Comparison of ENCODE assay signal across 31 cellular contexts in genomic region chr15:28927043-28927442, GRCh38. TPM values are rescaled to one million over a fixed set of nuclear protein-coding genes. Genes with fewer than 3 reads are reported as not detected.
"Had no signal": no experiment of that assay in that cellular context is flagged by ENCODE, and none has a peak within 500 bp of the region (broad histone marks: within the 10 kb centered on the region; RNA-seq: fewer than 3 reads in every experiment).

No MANE protein-coding gene starts in this region.

- ATAC-seq: activated CD4-positive, alpha-beta T cell treated with anti-CD3 and anti-CD28 coated beads for 36 hours; activated CD4-positive, CD25-positive, alpha-beta regulatory T cell treated with anti-CD3 and anti-CD28 coated beads, Interleukin-2, amount 50 U/mL, for 24 hours; activated CD8-positive, alpha-beta T cell treated with anti-CD3 and anti-CD28 coated beads, Interleukin-2, amount 10 ng/mL, durations not matched to agents 7 days and 5 days; WTC11 had no signal

- H3K27ac Mint-ChIP-seq: activated CD4-positive, alpha-beta T cell treated with anti-CD3 and anti-CD28 coated beads for 36 hours; activated CD4-positive, alpha-beta T cell treated with anti-CD3 and anti-CD28 coated beads, Interleukin-2, amount 10 ng/mL, durations not matched to agents 7 days and 5 days; activated CD8-positive, alpha-beta T cell treated with anti-CD3 and anti-CD28 coated beads, Interleukin-2, amount 10 ng/mL, durations not matched to agents 7 days and 5 days; activated naive CD4-positive, alpha-beta T cell treated with anti-CD3 and anti-CD28 coated beads, Interleukin-2, amount 10 ng/mL, durations not matched to agents 7 days and 5 days; WTC11 had no signal

- H3K9me3 Mint-ChIP-seq: activated CD4-positive, alpha-beta T cell treated with anti-CD3 and anti-CD28 coated beads, Interleukin-2, amount 10 ng/mL, durations not matched to agents 7 days and 5 days; activated naive CD4-positive, alpha-beta T cell treated with anti-CD3 and anti-CD28 coated beads, Interleukin-2, amount 10 ng/mL, durations not matched to agents 7 days and 5 days had no signal

- DNase-seq: activated CD4-positive, alpha-beta T cell treated with anti-CD3 and anti-CD28 coated beads for 36 hours; activated CD4-positive, alpha-beta T cell treated with anti-CD3 and anti-CD28 coated beads, Interleukin-2, amount 10 ng/mL, durations not matched to agents 7 days and 5 days; activated CD4-positive, alpha-beta T cell treated with anti-CD3 and anti-CD28 coated beads, Interleukin-2, amount 50 U/mL, for 48 hours; activated CD8-positive, alpha-beta T cell treated with anti-CD3 and anti-CD28 coated beads, Interleukin-2, amount 10 ng/mL, durations not matched to agents 7 days and 5 days; activated effector memory CD4-positive, alpha-beta T cell treated with Interleukin-2 at 50 U/mL for 16 hours; activated naive CD4-positive, alpha-beta T cell treated with anti-CD3 and anti-CD28 coated beads, Interleukin-2, amount 10 ng/mL, durations not matched to agents 7 days and 5 days; activated T-cell treated with anti-CD3 and anti-CD28 coated beads, Interleukin-2, amount 50 U/mL, for 48 hours; brain microvascular endothelial cell; central memory CD4-positive, alpha-beta T cell; NCI-H1048; NCI-H1105 treated with DMSO at 0.1 percent for 48 hours; NCI-H1436; NCI-H1694; NCI-H1930; NCI-H2081 treated with DMSO at 0.1 percent for 48 hours; NCI-H226; NCI-H446 treated with DMSO at 0.1 percent for 48 hours; NCI-H524; PC-9; Right ventricle myocardium superior; SW 1271; T-helper 1 cell; T-helper 2 cell; T-helper 9 cell had no signal

- H3K27me3 ChIP-seq: brain microvascular endothelial cell had no signal

- H3K4me1 Mint-ChIP-seq: WTC11 had no signal

- H3K27me3 Mint-ChIP-seq: activated CD4-positive, alpha-beta T cell treated with anti-CD3 and anti-CD28 coated beads for 36 hours; activated CD4-positive, alpha-beta T cell treated with anti-CD3 and anti-CD28 coated beads, Interleukin-2, amount 10 ng/mL, durations not matched to agents 7 days and 5 days; activated naive CD4-positive, alpha-beta T cell treated with anti-CD3 and anti-CD28 coated beads, Interleukin-2, amount 10 ng/mL, durations not matched to agents 7 days and 5 days had no signal

- H3K4me3 ChIP-seq: PC-9 had no signal

- FAIRE-seq: RCC 7860 had no signal

- H3K9ac ChIP-seq: KMS-11 had no signal

- H3K4me3 Mint-ChIP-seq: activated CD4-positive, alpha-beta T cell treated with anti-CD3 and anti-CD28 coated beads for 36 hours; activated CD4-positive, alpha-beta T cell treated with anti-CD3 and anti-CD28 coated beads, Interleukin-2, amount 10 ng/mL, durations not matched to agents 7 days and 5 days; activated CD8-positive, alpha-beta T cell treated with anti-CD3 and anti-CD28 coated beads, Interleukin-2, amount 10 ng/mL, durations not matched to agents 7 days and 5 days; activated naive CD4-positive, alpha-beta T cell treated with anti-CD3 and anti-CD28 coated beads, Interleukin-2, amount 10 ng/mL, durations not matched to agents 7 days and 5 days; WTC11 had no signal

- H3K36me3 ChIP-seq: brain microvascular endothelial cell had no signal

- H3K27ac ChIP-seq: brain microvascular endothelial cell, PC-9, RWPE1 had no signal

RNA-seq across cellular contexts. Expression of gene APBA2, which starts 41.3 kb away (rescaled TPM):
- total RNA-seq: LHCN-M2, OCI-LY7, PC-9 had no signal
